In genomic region chr1:220905650-220906560, GRCh38 we compare ENCODE assay signal across 15 cellular contexts. TPM values are rescaled to one million over a fixed set of nuclear protein-coding genes. Genes with fewer than 3 reads are reported as not detected.
"Had no signal": no experiment of that assay in that cellular context is flagged by ENCODE, and none has a peak within 500 bp of the region (broad histone marks: within the 10 kb centered on the region; RNA-seq: fewer than 3 reads in every experiment).

No MANE protein-coding gene starts in this region.

- H3K9me3 ChIP-seq: left lung, psoas muscle, sigmoid colon had no signal

- H3K27ac ChIP-seq: left lung, psoas muscle, sigmoid colon had no signal

- DNase-seq: activated CD4-positive, alpha-beta T cell treated with anti-CD3 and anti-CD28 coated beads, Interleukin-2, amount 50 U/mL, for 1 hour; activated naive CD4-positive, alpha-beta T cell treated with anti-CD3 and anti-CD28 coated beads, Interleukin-2, amount 50 U/mL, for 16 hours; cerebellar nuclear complex; endodermal cell; glutamatergic neuron; immature natural killer cell; left lung; mesenchymal stem cell; psoas muscle; sigmoid colon; stimulated activated CD4-positive, alpha-beta T cell treated with anti-CD3 and anti-CD28 coated beads, Interleukin-2, amount 100 ng/mL, for 24 hours; stimulated activated naive CD4-positive, alpha-beta T cell; T-helper 17 cell; trophoblast cell had no signal

- H3K4me1 ChIP-seq: left lung, psoas muscle had no signal

- H3K4me3 ChIP-seq: left lung, psoas muscle, sigmoid colon had no signal

- H3K27me3 ChIP-seq: left lung, sigmoid colon had no signal

- H3K36me3 ChIP-seq: left lung, sigmoid colon had no signal

- ATAC-seq: left lung, psoas muscle, T-helper 17 cell had no signal

RNA-seq across cellular contexts. Expression of gene HLX, which starts 26.7 kb away (rescaled TPM):
- total RNA-seq: activated CD8-positive, alpha-beta memory T cell treated with anti-CD3 and anti-CD28 coated beads for 36 hours had no signal
